In the genomic region with DNA sequence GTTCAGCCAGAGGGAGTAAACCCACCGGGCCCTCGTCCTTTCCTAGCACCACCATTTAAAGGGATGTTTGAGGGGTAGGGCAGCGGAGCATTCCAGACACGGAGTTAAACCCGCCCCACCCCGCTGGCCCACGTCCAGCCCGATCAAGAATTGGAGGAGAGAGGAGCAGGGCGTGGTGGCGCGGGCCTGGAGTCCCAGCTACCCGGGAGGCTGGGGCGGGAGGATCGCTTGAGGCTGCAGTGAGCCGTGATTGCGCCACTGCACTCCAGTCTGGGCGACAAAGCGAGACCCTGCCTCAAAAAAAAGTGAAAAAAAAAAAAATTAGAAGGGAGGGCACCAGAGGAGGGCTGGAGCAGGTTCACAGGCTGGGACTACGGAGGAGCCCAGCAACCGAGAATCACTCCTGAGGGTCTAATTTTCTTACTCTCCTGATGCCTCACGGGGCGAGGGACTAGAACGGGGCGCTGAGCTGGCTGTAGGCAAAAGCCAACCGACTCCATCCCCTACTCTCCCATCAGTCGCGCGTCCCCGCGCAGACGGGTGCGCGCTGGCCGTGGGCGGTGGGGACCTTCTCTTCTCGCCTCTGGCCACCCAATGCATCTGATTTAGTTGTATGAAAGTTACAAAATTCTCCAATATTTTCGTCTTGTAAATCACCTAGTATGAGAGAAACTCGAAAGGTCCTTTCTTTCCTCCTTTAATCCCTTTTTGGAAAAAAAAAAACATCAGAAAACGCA, we compare ENCODE assay signal across 2 cellular contexts.
A peak's percentile ranks its signal among the peaks of the same experiment; 100 is the strongest.
TF ChIP-seq lines count a peak whose summit lies in the region.

No MANE protein-coding gene starts in this region.

TF ChIP-seq in HEK293, 187 proteins besides CTCF, POLR2A, EP300 and RAD21 (continued from another document and continues in another):
- TF ChIP-seq, protein P1, sequence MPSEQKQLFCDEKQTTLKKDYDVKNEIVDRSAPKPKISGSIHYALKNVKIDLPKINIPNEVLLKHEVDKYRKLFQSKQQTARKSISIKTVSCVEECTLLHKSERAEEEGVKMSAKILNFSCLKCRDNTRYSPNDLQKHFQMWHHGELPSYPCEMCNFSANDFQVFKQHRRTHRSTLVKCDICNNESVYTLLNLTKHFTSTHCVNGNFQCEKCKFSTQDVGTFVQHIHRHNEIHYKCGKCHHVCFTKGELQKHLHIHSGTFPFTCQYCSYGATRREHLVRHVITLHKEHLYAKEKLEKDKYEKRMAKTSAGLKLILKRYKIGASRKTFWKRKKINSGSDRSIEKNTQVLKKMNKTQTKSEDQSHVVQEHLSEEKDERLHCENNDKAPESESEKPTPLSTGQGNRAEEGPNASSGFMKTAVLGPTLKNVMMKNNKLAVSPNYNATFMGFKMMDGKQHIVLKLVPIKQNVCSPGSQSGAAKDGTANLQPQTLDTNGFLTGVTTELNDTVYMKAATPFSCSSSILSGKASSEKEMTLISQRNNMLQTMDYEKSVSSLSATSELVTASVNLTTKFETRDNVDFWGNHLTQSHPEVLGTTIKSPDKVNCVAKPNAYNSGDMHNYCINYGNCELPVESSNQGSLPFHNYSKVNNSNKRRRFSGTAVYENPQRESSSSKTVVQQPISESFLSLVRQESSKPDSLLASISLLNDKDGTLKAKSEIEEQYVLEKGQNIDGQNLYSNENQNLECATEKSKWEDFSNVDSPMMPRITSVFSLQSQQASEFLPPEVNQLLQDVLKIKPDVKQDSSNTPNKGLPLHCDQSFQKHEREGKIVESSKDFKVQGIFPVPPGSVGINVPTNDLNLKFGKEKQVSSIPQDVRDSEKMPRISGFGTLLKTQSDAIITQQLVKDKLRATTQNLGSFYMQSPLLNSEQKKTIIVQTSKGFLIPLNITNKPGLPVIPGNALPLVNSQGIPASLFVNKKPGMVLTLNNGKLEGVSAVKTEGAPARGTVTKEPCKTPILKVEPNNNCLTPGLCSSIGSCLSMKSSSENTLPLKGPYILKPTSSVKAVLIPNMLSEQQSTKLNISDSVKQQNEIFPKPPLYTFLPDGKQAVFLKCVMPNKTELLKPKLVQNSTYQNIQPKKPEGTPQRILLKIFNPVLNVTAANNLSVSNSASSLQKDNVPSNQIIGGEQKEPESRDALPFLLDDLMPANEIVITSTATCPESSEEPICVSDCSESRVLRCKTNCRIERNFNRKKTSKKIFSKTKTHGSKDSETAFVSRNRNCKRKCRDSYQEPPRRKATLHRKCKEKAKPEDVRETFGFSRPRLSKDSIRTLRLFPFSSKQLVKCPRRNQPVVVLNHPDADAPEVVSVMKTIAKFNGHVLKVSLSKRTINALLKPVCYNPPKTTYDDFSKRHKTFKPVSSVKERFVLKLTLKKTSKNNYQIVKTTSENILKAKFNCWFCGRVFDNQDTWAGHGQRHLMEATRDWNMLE (tag by site-specific recombination; conservative IDR thresholded peaks at IDR 0.05; ENCODE audit: low read depth), result no peak
- TF ChIP-seq ZNF585B (tag by site-specific recombination; IDR thresholded peaks at IDR 0.05), result no peak
- TF ChIP-seq EGR2 (tag by site-specific recombination; IDR thresholded peaks at IDR 0.05; ENCODE audit: low read depth), result 0 out of 2 replicates have a peak, but pooled peaks have one; percentile 16
- TF ChIP-seq ZNF24 (tag by site-specific recombination; IDR thresholded peaks at IDR 0.05), result no peak
- TF ChIP-seq, protein P2, sequence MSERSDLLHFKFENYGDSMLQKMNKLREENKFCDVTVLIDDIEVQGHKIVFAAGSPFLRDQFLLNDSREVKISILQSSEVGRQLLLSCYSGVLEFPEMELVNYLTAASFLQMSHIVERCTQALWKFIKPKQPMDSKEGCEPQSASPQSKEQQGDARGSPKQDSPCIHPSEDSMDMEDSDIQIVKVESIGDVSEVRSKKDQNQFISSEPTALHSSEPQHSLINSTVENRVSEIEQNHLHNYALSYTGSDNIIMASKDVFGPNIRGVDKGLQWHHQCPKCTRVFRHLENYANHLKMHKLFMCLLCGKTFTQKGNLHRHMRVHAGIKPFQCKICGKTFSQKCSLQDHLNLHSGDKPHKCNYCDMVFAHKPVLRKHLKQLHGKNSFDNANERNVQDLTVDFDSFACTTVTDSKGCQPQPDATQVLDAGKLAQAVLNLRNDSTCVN (tag by site-specific recombination; optimal IDR thresholded peaks at IDR 0.05), result peak; percentile 64
- TF ChIP-seq ZNF311 (tag by site-specific recombination; IDR thresholded peaks at IDR 0.05; ENCODE audit: borderline replicate concordance), result no peak
- 0 out of 2 replicates have a peak, but pooled peaks have one; percentile 63 for TF ChIP-seq HOXC10 (CRISPR knock-in tag; IDR thresholded peaks at IDR 0.05)
- TF ChIP-seq ZNF596 (tag by site-specific recombination; IDR thresholded peaks at IDR 0.05), result no peak
- TF ChIP-seq ZNF324 (tag by site-specific recombination; IDR thresholded peaks at IDR 0.05), result no peak
- no peak for TF ChIP-seq REPIN1 (tag by site-specific recombination; IDR thresholded peaks at IDR 0.05; ENCODE audit: low read depth)
- TF ChIP-seq, protein P3, sequence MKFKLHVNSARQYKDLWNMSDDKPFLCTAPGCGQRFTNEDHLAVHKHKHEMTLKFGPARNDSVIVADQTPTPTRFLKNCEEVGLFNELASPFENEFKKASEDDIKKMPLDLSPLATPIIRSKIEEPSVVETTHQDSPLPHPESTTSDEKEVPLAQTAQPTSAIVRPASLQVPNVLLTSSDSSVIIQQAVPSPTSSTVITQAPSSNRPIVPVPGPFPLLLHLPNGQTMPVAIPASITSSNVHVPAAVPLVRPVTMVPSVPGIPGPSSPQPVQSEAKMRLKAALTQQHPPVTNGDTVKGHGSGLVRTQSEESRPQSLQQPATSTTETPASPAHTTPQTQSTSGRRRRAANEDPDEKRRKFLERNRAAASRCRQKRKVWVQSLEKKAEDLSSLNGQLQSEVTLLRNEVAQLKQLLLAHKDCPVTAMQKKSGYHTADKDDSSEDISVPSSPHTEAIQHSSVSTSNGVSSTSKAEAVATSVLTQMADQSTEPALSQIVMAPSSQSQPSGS (tag by site-specific recombination; IDR thresholded peaks at IDR 0.05; ENCODE audit: low read depth), result no peak
- no peak for TF ChIP-seq ZNF529 (tag by site-specific recombination; IDR thresholded peaks at IDR 0.05; ENCODE audit: insufficient replicate concordance)
- no peak for TF ChIP-seq ZNF266 (tag by site-specific recombination; IDR thresholded peaks at IDR 0.05; ENCODE audit: low read depth)
- no peak for TF ChIP-seq ZNF623 (tag by site-specific recombination; IDR thresholded peaks at IDR 0.05)
- no peak for TF ChIP-seq ZXDB (tag by site-specific recombination; IDR thresholded peaks at IDR 0.05)
- no peak for TF ChIP-seq ZNF514 (tag by site-specific recombination; IDR thresholded peaks at IDR 0.05)
- TF ChIP-seq ZNF146 (tag by site-specific recombination; IDR thresholded peaks at IDR 0.05), result no peak
- TF ChIP-seq ZNF211 (tag by site-specific recombination; IDR thresholded peaks at IDR 0.05; ENCODE audit: low read depth), result no peak
- TF ChIP-seq, protein P4, sequence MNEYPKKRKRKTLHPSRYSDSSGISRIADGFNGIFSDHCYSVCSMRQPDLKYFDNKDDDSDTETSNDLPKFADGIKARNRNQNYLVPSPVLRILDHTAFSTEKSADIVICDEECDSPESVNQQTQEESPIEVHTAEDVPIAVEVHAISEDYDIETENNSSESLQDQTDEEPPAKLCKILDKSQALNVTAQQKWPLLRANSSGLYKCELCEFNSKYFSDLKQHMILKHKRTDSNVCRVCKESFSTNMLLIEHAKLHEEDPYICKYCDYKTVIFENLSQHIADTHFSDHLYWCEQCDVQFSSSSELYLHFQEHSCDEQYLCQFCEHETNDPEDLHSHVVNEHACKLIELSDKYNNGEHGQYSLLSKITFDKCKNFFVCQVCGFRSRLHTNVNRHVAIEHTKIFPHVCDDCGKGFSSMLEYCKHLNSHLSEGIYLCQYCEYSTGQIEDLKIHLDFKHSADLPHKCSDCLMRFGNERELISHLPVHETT (tag by site-specific recombination; IDR thresholded peaks at IDR 0.05), result no peak
- peak; percentile 91 for TF ChIP-seq ZNF335 (tag by site-specific recombination; conservative IDR thresholded peaks at IDR 0.05)
- TF ChIP-seq ZNF747 (tag by site-specific recombination; IDR thresholded peaks at IDR 0.05), result no peak

TF ChIP-seq in neural cell, 6 proteins besides CTCF, POLR2A, EP300 and RAD21:
- TF ChIP-seq, protein P5, sequence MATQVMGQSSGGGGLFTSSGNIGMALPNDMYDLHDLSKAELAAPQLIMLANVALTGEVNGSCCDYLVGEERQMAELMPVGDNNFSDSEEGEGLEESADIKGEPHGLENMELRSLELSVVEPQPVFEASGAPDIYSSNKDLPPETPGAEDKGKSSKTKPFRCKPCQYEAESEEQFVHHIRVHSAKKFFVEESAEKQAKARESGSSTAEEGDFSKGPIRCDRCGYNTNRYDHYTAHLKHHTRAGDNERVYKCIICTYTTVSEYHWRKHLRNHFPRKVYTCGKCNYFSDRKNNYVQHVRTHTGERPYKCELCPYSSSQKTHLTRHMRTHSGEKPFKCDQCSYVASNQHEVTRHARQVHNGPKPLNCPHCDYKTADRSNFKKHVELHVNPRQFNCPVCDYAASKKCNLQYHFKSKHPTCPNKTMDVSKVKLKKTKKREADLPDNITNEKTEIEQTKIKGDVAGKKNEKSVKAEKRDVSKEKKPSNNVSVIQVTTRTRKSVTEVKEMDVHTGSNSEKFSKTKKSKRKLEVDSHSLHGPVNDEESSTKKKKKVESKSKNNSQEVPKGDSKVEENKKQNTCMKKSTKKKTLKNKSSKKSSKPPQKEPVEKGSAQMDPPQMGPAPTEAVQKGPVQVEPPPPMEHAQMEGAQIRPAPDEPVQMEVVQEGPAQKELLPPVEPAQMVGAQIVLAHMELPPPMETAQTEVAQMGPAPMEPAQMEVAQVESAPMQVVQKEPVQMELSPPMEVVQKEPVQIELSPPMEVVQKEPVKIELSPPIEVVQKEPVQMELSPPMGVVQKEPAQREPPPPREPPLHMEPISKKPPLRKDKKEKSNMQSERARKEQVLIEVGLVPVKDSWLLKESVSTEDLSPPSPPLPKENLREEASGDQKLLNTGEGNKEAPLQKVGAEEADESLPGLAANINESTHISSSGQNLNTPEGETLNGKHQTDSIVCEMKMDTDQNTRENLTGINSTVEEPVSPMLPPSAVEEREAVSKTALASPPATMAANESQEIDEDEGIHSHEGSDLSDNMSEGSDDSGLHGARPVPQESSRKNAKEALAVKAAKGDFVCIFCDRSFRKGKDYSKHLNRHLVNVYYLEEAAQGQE (IDR thresholded peaks at IDR 0.05; ENCODE audit: borderline replicate concordance), result no peak
- TF ChIP-seq TAF1 (IDR thresholded peaks at IDR 0.05; ENCODE audit: low read depth) (no peak), SMC3 (conservative IDR thresholded peaks at IDR 0.05; ENCODE audit: poor library complexity) (no peak), EZH2 (IDR thresholded peaks at IDR 0.05; ENCODE audit: borderline replicate concordance, insufficient read depth, low read length, poor library complexity, severe bottlenecking) (no peak), POLR2AphosphoS5 (IDR thresholded peaks at IDR 0.05) (no peak), MXI1 (conservative IDR thresholded peaks at IDR 0.05; ENCODE audit: poor library complexity, severe bottlenecking) (no peak)
